ENCODE assay signal across 8 cellular contexts in the genomic region with DNA sequence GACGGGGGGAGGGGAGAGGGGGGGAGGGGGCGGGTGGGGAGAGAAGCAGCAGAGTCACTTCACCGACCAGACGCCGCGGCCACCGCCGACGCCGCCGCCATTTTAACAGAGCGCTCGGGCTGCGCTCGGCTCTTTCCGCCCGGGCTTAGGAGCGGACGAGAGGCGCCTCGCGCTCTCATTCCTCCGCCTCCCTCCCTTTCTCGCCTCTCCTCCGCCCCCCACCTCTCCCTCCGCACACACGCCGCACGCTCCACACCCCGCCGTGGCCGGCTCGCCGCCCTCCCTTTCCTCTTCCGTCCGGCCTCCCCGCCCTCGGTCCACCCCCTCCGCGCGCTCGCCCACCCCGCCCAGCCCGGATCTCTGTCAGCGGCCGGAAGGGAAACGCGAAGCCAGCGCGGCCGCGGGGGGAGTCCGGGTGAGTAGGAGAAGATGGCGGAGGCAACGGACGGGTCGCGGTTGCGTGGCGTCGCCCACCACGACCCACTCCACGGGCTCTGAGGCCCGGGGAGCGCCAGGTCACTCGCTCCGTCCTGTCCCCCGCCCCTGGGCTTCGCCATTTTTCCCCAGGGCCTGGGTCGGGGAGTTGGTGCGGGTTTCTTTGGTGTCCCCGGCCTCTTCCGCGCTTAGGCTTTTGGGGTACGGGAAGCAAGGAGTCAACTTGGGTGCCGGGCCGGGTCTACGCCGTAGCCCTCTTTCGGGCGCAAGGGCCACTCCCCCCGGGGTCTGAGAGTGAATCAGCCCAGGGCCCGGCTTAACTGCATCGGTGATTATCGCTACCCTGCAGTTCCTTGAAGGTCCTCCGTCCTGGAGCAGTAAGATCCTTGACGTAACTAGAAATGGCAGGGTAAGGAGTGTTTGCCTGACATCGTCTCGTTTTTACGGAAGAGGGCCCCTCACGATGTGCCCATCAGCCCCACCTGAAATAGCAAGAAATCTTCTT. TPM values are rescaled to one million over a fixed set of nuclear protein-coding genes. Genes with fewer than 3 reads are reported as not detected.
DNase-seq lines count a peak whose midpoint lies in the region; ATAC-seq and TF ChIP-seq lines count a peak whose summit lies in the region.

A gene with protein sequence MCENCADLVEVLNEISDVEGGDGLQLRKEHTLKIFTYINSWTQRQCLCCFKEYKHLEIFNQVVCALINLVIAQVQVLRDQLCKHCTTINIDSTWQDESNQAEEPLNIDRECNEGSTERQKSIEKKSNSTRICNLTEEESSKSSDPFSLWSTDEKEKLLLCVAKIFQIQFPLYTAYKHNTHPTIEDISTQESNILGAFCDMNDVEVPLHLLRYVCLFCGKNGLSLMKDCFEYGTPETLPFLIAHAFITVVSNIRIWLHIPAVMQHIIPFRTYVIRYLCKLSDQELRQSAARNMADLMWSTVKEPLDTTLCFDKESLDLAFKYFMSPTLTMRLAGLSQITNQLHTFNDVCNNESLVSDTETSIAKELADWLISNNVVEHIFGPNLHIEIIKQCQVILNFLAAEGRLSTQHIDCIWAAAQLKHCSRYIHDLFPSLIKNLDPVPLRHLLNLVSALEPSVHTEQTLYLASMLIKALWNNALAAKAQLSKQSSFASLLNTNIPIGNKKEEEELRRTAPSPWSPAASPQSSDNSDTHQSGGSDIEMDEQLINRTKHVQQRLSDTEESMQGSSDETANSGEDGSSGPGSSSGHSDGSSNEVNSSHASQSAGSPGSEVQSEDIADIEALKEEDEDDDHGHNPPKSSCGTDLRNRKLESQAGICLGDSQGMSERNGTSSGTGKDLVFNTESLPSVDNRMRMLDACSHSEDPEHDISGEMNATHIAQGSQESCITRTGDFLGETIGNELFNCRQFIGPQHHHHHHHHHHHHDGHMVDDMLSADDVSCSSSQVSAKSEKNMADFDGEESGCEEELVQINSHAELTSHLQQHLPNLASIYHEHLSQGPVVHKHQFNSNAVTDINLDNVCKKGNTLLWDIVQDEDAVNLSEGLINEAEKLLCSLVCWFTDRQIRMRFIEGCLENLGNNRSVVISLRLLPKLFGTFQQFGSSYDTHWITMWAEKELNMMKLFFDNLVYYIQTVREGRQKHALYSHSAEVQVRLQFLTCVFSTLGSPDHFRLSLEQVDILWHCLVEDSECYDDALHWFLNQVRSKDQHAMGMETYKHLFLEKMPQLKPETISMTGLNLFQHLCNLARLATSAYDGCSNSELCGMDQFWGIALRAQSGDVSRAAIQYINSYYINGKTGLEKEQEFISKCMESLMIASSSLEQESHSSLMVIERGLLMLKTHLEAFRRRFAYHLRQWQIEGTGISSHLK (N-terminal part only) (minus strand): TSS at position 123 of the 940 bp plus-strand sequence. CDS start 395 bp downstream, outside the sequence.

- H3K36me3 Mint-ChIP-seq in immature natural killer cell, result peaks cover 0 to 3% (median 0%) of the 10 kb centered on the region in 3 donors

- H3K9me3 Mint-ChIP-seq in immature natural killer cell, result no peaks in the 10 kb centered on the region

- H3K4me1 Mint-ChIP-seq in immature natural killer cell, result peaks cover 36 to 45% of the 10 kb centered on the region in 2 donors

- H3K4me3 Mint-ChIP-seq in immature natural killer cell, result peak within 1 kb of the TSS; percentile 95 to 97 (median 96)

- H3K27ac ChIP-seq in caudate nucleus (ENCODE audit: low read depth, low read length), result peak within 1 kb of the TSS; percentile 94

- DNase-seq in AG04449 (ENCODE audit: low read depth, low spot score) (peak; percentile 79), NCI-H345 (lab: John Stamatoyannopoulos, UW) (peak; percentile 93), caudate nucleus (lab: John Stamatoyannopoulos, UW) (peak; percentile 23 to 96 (median 89)), immature natural killer cell (peak; percentile 92 to 96 (median 95)), smooth muscle cell of the brain vasculature (ENCODE audit: low read depth, low spot score) (peak; percentile 86)
- DNase-seq in activated CD4-positive, CD25-positive, alpha-beta regulatory T cell (lab: John Stamatoyannopoulos, UW), result peak; percentile 80 to 95 (median 91)

- POLR2A ChIA-PET in AG04449 (lab: Yijun Ruan, JAX), result interaction anchor here (0.7 to 0.8 kb wide), 2 partner anchors 10 to 11 kb away, joined by 3 read pairs; no protein-coding TSS in a partner anchor

- H3K27me3 Mint-ChIP-seq in immature natural killer cell (ENCODE audit: low read depth in 3 of 3), result peaks cover 4 to 15% (median 12%) of the 10 kb centered on the region in 3 donors

- peak within 1 kb of the TSS; percentile 96 to 99 (median 98) for H3K27ac Mint-ChIP-seq in immature natural killer cell

- TF ChIP-seq CTCF in AG04449 (IDR thresholded peaks at IDR 0.05; ENCODE audit: insufficient read depth, low read length, missing control alignments), result no peak

- peak; percentile 81 for ATAC-seq in GM18909 (IDR thresholded peaks at IDR 0.05; ENCODE audit: poor library complexity, unreplicated experiment)
- ATAC-seq in HG03175 (IDR thresholded peaks at IDR 0.05; ENCODE audit: unreplicated experiment), result peak; percentile 87

- H3K4me3 ChIP-seq in AG04449 (ENCODE audit: low read depth, low read length), result peak within 1 kb of the TSS; percentile 90

- CTCF ChIA-PET in AG04449 (lab: Yijun Ruan, JAX), result no interaction called here

RNA-seq across cellular contexts. Expression of the gene that starts here (rescaled TPM):
- 10 to 100 TPM in 2 of 3 donors, 1 to 10 TPM in 1; 9.0 to 37.3 (median 16.3) TPM for polyA plus RNA-seq in immature natural killer cell

Comparison
In these comparisons a context has a peak if more than half of its experiments do, and no peak if none do; other contexts are left out.
1. Peak in every context shown above with its lines: DNase-seq, ATAC-seq, H3K4me3 ChIP-seq and H3K27ac ChIP-seq.